8 cellular contexts compared by ENCODE assay signal in the genomic region with DNA sequence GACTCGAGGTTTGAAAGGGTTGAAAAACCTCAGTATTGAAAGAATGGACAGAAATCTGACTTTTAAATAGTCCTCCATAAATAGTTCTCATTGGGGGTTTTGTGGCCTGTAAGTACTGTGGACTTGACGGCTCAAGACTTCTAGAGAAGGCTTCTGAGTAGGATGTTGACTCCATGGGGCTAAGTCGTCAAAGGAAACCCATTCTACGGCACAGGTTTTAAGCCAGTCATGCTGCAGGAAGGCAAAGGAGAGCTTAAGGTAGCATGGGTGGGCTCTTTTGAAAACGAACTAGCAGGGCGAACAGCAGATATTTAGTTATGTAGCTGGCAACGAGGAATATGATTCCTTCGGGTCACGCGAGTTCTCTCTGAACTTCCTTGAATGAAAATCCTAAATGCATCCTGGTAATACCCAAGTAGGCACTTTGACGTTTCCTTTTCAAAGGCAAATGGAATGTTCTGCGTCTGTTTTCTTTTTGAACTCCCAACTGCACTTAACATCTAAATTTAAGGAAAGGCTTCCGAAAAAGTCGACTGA. TPM values are rescaled to one million over a fixed set of nuclear protein-coding genes. Genes with fewer than 3 reads are reported as not detected.
DNase-seq lines count a peak whose midpoint lies in the region; ATAC-seq, FAIRE-seq and TF ChIP-seq lines count a peak whose summit lies in the region.

No MANE protein-coding gene starts in this region.

- no peaks in the 10 kb centered on the region for H3K9me3 Mint-ChIP-seq in astrocyte (ENCODE audit: unreplicated experiment)

- peaks cover 12% of the 10 kb centered on the region for H3K4me1 ChIP-seq in cardiac muscle cell (ENCODE audit: low read depth)
- H3K4me1 ChIP-seq in astrocyte (ENCODE audit: insufficient read depth, low read length) = peaks cover 25% of the 10 kb centered on the region
- peaks cover 0 to 29% (median 24%) of the 10 kb centered on the region in 4 donors for H3K4me1 ChIP-seq in liver (ENCODE audit: control insufficient read depth in 4 of 4, insufficient read depth in 4 of 4, low read length in 3 of 4)
- no peaks in the 10 kb centered on the region for H3K4me1 ChIP-seq in urinary bladder (ENCODE audit: insufficient read depth)
- peaks cover 9% of the 10 kb centered on the region for H3K4me1 ChIP-seq in foreskin keratinocyte

- H3K27me3 Mint-ChIP-seq in astrocyte (ENCODE audit: low read depth, unreplicated experiment) = peaks cover 3% of the 10 kb centered on the region

- TF ChIP-seq RAD21 in liver (IDR thresholded peaks at IDR 0.05) = no peak

- ATAC-seq in foreskin keratinocyte = no peak

- intact Hi-C loops in cardiac septum (cut with DNase I) = loop anchor here (5.0 kb wide), 3 partner anchors 279 to 449 kb away; partner anchors contain the start of gene NARS1

- 15% methylated on average over 14 of the region's 14 CpGs for WGBS in liver
- WGBS in urinary bladder = 10% methylated on average over 14 of the region's 14 CpGs

- TF ChIP-seq CTCF in cardiac muscle cell (IDR thresholded peaks at IDR 0.05; ENCODE audit: low read depth, low read length) (no peak), astrocyte (IDR thresholded peaks at IDR 0.05; ENCODE audit: insufficient read depth, low read depth, low read length) (no peak), liver (IDR thresholded peaks at IDR 0.05; ENCODE audit: low read depth, low read length, missing input control) (no peak), foreskin keratinocyte (conservative IDR thresholded peaks at IDR 0.05) (no peak)

- H3K9me3 ChIP-seq in cardiac muscle cell (ENCODE audit: low read depth) (no peaks in the 10 kb centered on the region), astrocyte (ENCODE audit: insufficient read depth, low read depth, low read length) (no peaks in the 10 kb centered on the region), liver (ENCODE audit: control insufficient read depth in 4 of 4, low read length in 3 of 4) (no peaks in the 10 kb centered on the region)

- H4K20me1 ChIP-seq in astrocyte (ENCODE audit: insufficient read depth, low read length) = no peaks in the 10 kb centered on the region

- peaks cover under 1% of the 10 kb centered on the region for H3K79me2 ChIP-seq in astrocyte (ENCODE audit: insufficient read depth, low read length)

- H3K36me3 Mint-ChIP-seq in astrocyte (ENCODE audit: low read depth, unreplicated experiment) = peaks cover 1% of the 10 kb centered on the region

- peak overlapping the region; percentile 87 for H3K4me3 Mint-ChIP-seq in astrocyte (ENCODE audit: unreplicated experiment)

- H3K27ac ChIP-seq in cardiac muscle cell (no peak overlapping the region), astrocyte (ENCODE audit: low read depth, low read length) (no peak overlapping the region), liver (ENCODE audit: low read depth in 1 of 2, low read length in 2 of 2) (no peak overlapping the region), urinary bladder (ENCODE audit: low read depth) (no peak overlapping the region), foreskin keratinocyte (no peak overlapping the region)

- H2AFZ ChIP-seq in astrocyte (ENCODE audit: low read depth, low read length) = peak overlapping the region; percentile 82

- H3K27ac Mint-ChIP-seq in astrocyte (ENCODE audit: unreplicated experiment) = peak overlapping the region; percentile 22

- H3K27me3 ChIP-seq in cardiac muscle cell (peaks cover 10% of the 10 kb centered on the region), astrocyte (ENCODE audit: insufficient read depth, low read length) (no peaks in the 10 kb centered on the region), liver (ENCODE audit: control insufficient read depth in 4 of 4, insufficient read depth in 4 of 4, low read length in 3 of 4) (no peaks in the 10 kb centered on the region), foreskin keratinocyte (no peaks in the 10 kb centered on the region)

- H3K4me3 ChIP-seq in cardiac muscle cell (peak overlapping the region; percentile 83), astrocyte (ENCODE audit: insufficient read depth, low read depth, low read length) (peak overlapping the region; percentile 80), liver (ENCODE audit: low read depth in 1 of 3, low read length in 3 of 3) (peak overlapping the region in 2 of 3 donors; percentile 84 to 95), urinary bladder (ENCODE audit: low read depth, low read length) (peak overlapping the region; percentile 80)

- H3K9ac ChIP-seq in astrocyte (ENCODE audit: low read length) = peak overlapping the region; percentile 88
- peak overlapping the region in 1 of 2 donors; percentile 76 for H3K9ac ChIP-seq in liver (ENCODE audit: low read depth in 1 of 2, low read length in 2 of 2)

- H3K36me3 ChIP-seq in cardiac muscle cell (no peaks in the 10 kb centered on the region), astrocyte (ENCODE audit: insufficient read depth, low read length) (no peaks in the 10 kb centered on the region), liver (ENCODE audit: control insufficient read depth in 4 of 4, insufficient read depth in 3 of 4, low read depth in 1 of 4, low read length in 3 of 4) (no peaks in the 10 kb centered on the region), urinary bladder (ENCODE audit: insufficient read depth) (no peaks in the 10 kb centered on the region)

- FAIRE-seq in astrocyte (lab: Jason Lieb, UNC) = no peak

- H3K4me1 Mint-ChIP-seq in astrocyte (ENCODE audit: low read depth, unreplicated experiment) = peaks cover 14% of the 10 kb centered on the region

- DNase-seq in cardiac muscle cell (ENCODE audit: low read depth in 1 of 2, low spot score in 1 of 2) = peak in 1 of 2 donors; percentile 7
- no peak for DNase-seq in cardiac septum (ENCODE audit: low spot score)
- DNase-seq in astrocyte (ENCODE audit: low read depth) = no peak
- no peak for DNase-seq in HCEC 1CT
- DNase-seq in foreskin keratinocyte = no peak
- DNase-seq in hepatic stellate cell (ENCODE audit: low spot score) = no peak

- peak overlapping the region; percentile 96 for H3K4me2 ChIP-seq in astrocyte (ENCODE audit: low read length)

TF ChIP-seq in liver, 16 proteins besides CTCF, POLR2A, EP300 and RAD21:
- TF ChIP-seq HNF4G (IDR thresholded peaks at IDR 0.05) = no peak
- no peak for TF ChIP-seq HNF4A (conservative IDR thresholded peaks at IDR 0.05)
- TF ChIP-seq, protein P1, sequence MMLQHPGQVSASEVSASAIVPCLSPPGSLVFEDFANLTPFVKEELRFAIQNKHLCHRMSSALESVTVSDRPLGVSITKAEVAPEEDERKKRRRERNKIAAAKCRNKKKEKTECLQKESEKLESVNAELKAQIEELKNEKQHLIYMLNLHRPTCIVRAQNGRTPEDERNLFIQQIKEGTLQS (IDR thresholded peaks at IDR 0.05) = no peak

RNA-seq across cellular contexts. Expression of gene NEDD4L, which starts 1.1 kb away (rescaled TPM):
- total RNA-seq in cardiac muscle cell (40.5 and 43.4 TPM in 2 replicates), cardiac septum (49.3 TPM), astrocyte (67.5 and 93.9 TPM in 2 replicates), liver (10 to 100 TPM; 11.2 to 20.3 TPM), urinary bladder (56.9 TPM), foreskin keratinocyte (76.3 and 79.5 TPM in 2 replicates)
- polyA plus RNA-seq in cardiac muscle cell (30.8 and 38.2 TPM in 2 replicates), liver (10 to 100 TPM; 10.2 to 15.1 TPM), urinary bladder (15.1 TPM), foreskin keratinocyte (52.6 and 62.1 TPM in 2 replicates)
